ENCODE assay signal across 1 cellular context in the genomic region with DNA sequence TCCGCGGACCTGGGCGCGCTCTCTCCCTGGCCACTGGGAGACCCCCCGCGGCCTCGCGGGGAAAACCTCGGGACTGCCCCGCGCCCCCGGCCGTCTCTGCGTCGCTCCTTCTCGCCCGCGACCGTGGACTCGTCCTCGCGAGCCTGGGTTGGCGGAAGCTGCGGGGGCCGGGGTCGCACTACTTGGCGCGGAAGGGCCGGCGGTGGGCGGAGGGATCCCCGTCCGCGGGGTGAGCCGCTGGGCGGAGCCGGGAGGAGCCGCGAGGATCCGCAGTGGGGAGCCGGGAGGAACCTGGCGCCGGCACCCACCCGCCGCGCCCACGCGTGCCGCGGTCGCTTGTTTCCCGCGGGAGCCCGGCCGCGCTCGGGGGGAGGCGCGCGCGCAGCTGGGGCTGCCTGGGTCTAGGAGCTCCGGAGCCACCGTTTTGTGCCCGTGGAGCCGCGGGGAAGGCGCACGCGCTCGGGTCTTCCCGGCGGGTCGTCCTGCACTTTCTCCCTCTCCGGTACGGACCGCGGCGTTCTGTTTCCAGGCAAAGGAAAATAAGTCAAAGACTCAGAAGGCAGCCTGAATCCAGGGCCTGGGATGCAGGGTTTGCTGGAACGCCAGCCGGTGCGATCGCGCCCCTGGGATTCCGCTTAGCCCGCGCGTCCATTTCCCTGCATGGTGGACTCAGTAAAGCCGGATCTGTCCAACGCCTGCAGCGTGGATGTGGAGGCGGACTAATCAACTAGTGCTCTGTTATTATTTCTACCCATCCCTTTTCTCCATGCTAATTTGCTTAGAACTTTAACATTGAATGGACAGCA.
TF ChIP-seq lines count a peak whose summit lies in the region.

No MANE protein-coding gene starts in this region.

TF ChIP-seq in HepG2, 621 proteins besides CTCF, POLR2A, EP300 and RAD21 (continued from another document and continues in another):
- TF ChIP-seq, protein P1, sequence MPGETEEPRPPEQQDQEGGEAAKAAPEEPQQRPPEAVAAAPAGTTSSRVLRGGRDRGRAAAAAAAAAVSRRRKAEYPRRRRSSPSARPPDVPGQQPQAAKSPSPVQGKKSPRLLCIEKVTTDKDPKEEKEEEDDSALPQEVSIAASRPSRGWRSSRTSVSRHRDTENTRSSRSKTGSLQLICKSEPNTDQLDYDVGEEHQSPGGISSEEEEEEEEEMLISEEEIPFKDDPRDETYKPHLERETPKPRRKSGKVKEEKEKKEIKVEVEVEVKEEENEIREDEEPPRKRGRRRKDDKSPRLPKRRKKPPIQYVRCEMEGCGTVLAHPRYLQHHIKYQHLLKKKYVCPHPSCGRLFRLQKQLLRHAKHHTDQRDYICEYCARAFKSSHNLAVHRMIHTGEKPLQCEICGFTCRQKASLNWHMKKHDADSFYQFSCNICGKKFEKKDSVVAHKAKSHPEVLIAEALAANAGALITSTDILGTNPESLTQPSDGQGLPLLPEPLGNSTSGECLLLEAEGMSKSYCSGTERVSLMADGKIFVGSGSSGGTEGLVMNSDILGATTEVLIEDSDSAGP (CRISPR knock-in tag; IDR thresholded peaks at IDR 0.05; ENCODE audit: borderline replicate concordance), result peak; percentile 63; the same call in 1 of the 2 replicates
- TF ChIP-seq ZNF761 (CRISPR knock-in tag; conservative IDR thresholded peaks at IDR 0.05) (0 out of 2 replicates have a peak, but pooled peaks have one; percentile 49), ZSCAN22 (CRISPR knock-in tag; IDR thresholded peaks at IDR 0.05) (no peak), HNRNPH1 (optimal IDR thresholded peaks at IDR 0.05; ENCODE audit: low read depth, low read length) (peak; percentile 34), NR2F6 (IDR thresholded peaks at IDR 0.05) (no peak), NR2F6 (CRISPR knock-in tag; IDR thresholded peaks at IDR 0.05) (peak; percentile 20; the same call in 1 of the 2 replicates), MTA1 (CRISPR knock-in tag; IDR thresholded peaks at IDR 0.05; ENCODE audit: borderline replicate concordance) (peak; percentile 89; the same call in 1 of the 2 replicates), KAT7 (CRISPR knock-in tag; IDR thresholded peaks at IDR 0.05; ENCODE audit: borderline replicate concordance) (peak; percentile 93; the same call in 1 of the 2 replicates), ZNF768 (CRISPR knock-in tag; IDR thresholded peaks at IDR 0.05) (peak; percentile 79), PAF1 (CRISPR knock-in tag; IDR thresholded peaks at IDR 0.05) (no peak), RXRA (CRISPR knock-in tag; IDR thresholded peaks at IDR 0.05) (peak; percentile 56), THAP11 (CRISPR knock-in tag; IDR thresholded peaks at IDR 0.05) (peak; percentile 54), MXD4 (CRISPR knock-in tag; IDR thresholded peaks at IDR 0.05) (peak; percentile 71), SIX1 (CRISPR knock-in tag; IDR thresholded peaks at IDR 0.05; ENCODE audit: borderline replicate concordance) (no peak), ZNF703 (CRISPR knock-in tag; IDR thresholded peaks at IDR 0.05; ENCODE audit: borderline replicate concordance) (peak; percentile 61; the same call in 1 of the 2 replicates), KMT2B (CRISPR knock-in tag; IDR thresholded peaks at IDR 0.05) (peak; percentile 54; the same call in 1 of the 2 replicates), ZNF446 (CRISPR knock-in tag; IDR thresholded peaks at IDR 0.05) (0 out of 2 replicates have a peak, but pooled peaks have one; percentile 73), ZNF430 (CRISPR knock-in tag; IDR thresholded peaks at IDR 0.05) (peak; percentile 28; the same call in 1 of the 2 replicates), RBFOX2 (IDR thresholded peaks at IDR 0.05; ENCODE audit: low read depth, low read length) (peak; percentile 94), ZNF484 (CRISPR knock-in tag; IDR thresholded peaks at IDR 0.05; ENCODE audit: borderline replicate concordance, low read depth) (no peak), MAFK (conservative IDR thresholded peaks at IDR 0.05 in 1 of 2, IDR thresholded peaks at IDR 0.05 in 1 of 2; ENCODE audit: low read length in 2 of 2) (no peak)
- TF ChIP-seq, protein P2, sequence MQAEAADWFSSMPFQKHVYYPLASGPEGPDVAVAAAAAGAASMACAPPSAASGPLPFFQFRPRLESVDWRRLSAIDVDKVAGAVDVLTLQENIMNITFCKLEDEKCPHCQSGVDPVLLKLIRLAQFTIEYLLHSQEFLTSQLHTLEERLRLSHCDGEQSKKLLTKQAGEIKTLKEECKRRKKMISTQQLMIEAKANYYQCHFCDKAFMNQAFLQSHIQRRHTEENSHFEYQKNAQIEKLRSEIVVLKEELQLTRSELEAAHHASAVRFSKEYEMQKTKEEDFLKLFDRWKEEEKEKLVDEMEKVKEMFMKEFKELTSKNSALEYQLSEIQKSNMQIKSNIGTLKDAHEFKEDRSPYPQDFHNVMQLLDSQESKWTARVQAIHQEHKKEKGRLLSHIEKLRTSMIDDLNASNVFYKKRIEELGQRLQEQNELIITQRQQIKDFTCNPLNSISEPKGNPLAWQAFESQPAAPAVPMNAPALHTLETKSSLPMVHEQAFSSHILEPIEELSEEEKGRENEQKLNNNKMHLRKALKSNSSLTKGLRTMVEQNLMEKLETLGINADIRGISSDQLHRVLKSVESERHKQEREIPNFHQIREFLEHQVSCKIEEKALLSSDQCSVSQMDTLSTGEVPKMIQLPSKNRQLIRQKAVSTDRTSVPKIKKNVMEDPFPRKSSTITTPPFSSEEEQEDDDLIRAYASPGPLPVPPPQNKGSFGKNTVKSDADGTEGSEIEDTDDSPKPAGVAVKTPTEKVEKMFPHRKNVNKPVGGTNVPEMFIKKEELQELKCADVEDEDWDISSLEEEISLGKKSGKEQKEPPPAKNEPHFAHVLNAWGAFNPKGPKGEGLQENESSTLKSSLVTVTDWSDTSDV (CRISPR knock-in tag; IDR thresholded peaks at IDR 0.05), result peak; percentile 89; the same call in 1 of the 2 replicates
- TF ChIP-seq, protein P3, sequence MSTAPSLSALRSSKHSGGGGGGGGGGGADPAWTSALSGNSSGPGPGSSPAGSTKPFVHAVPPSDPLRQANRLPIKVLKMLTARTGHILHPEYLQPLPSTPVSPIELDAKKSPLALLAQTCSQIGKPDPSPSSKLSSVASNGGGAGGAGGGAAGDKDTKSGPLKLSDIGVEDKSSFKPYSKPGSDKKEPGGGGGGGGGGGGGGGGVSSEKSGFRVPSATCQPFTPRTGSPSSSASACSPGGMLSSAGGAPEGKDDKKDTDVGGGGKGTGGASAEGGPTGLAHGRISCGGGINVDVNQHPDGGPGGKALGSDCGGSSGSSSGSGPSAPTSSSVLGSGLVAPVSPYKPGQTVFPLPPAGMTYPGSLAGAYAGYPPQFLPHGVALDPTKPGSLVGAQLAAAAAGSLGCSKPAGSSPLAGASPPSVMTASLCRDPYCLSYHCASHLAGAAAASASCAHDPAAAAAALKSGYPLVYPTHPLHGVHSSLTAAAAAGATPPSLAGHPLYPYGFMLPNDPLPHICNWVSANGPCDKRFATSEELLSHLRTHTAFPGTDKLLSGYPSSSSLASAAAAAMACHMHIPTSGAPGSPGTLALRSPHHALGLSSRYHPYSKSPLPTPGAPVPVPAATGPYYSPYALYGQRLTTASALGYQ (CRISPR knock-in tag; IDR thresholded peaks at IDR 0.05), result peak; percentile 66
- TF ChIP-seq, protein P4, sequence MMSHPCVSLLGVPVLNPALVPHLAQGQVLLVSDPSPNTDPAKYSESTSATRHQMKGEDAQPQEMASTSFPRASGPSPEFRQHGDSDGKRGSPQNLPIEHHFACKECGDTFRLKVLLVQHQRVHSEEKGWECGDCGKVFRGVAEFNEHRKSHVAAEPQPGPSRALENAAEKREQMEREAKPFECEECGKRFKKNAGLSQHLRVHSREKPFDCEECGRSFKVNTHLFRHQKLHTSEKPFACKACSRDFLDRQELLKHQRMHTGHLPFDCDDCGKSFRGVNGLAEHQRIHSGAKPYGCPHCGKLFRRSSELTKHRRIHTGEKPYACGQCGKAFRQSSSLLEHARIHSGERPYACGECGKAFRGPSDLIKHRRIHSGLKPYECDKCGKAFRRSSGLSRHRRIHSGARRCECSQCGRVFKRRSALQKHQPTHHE (CRISPR knock-in tag; IDR thresholded peaks at IDR 0.05; ENCODE audit: borderline replicate concordance), result peak; percentile 47; the same call in 1 of the 2 replicates
- TF ChIP-seq, protein P5, sequence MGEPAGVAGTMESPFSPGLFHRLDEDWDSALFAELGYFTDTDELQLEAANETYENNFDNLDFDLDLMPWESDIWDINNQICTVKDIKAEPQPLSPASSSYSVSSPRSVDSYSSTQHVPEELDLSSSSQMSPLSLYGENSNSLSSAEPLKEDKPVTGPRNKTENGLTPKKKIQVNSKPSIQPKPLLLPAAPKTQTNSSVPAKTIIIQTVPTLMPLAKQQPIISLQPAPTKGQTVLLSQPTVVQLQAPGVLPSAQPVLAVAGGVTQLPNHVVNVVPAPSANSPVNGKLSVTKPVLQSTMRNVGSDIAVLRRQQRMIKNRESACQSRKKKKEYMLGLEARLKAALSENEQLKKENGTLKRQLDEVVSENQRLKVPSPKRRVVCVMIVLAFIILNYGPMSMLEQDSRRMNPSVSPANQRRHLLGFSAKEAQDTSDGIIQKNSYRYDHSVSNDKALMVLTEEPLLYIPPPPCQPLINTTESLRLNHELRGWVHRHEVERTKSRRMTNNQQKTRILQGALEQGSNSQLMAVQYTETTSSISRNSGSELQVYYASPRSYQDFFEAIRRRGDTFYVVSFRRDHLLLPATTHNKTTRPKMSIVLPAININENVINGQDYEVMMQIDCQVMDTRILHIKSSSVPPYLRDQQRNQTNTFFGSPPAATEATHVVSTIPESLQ (CRISPR knock-in tag; conservative IDR thresholded peaks at IDR 0.05), result no peak
- TF ChIP-seq, protein P6, sequence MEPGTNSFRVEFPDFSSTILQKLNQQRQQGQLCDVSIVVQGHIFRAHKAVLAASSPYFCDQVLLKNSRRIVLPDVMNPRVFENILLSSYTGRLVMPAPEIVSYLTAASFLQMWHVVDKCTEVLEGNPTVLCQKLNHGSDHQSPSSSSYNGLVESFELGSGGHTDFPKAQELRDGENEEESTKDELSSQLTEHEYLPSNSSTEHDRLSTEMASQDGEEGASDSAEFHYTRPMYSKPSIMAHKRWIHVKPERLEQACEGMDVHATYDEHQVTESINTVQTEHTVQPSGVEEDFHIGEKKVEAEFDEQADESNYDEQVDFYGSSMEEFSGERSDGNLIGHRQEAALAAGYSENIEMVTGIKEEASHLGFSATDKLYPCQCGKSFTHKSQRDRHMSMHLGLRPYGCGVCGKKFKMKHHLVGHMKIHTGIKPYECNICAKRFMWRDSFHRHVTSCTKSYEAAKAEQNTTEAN (CRISPR knock-in tag; conservative IDR thresholded peaks at IDR 0.05), result peak; percentile 53; the same call in 1 of the 2 replicates
- TF ChIP-seq, protein P7, sequence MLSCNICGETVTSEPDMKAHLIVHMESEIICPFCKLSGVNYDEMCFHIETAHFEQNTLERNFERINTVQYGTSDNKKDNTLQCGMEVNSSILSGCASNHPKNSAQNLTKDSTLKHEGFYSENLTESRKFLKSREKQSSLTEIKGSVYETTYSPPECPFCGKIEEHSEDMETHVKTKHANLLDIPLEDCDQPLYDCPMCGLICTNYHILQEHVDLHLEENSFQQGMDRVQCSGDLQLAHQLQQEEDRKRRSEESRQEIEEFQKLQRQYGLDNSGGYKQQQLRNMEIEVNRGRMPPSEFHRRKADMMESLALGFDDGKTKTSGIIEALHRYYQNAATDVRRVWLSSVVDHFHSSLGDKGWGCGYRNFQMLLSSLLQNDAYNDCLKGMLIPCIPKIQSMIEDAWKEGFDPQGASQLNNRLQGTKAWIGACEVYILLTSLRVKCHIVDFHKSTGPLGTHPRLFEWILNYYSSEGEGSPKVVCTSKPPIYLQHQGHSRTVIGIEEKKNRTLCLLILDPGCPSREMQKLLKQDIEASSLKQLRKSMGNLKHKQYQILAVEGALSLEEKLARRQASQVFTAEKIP (CRISPR knock-in tag; IDR thresholded peaks at IDR 0.05; ENCODE audit: borderline replicate concordance), result no peak
- TF ChIP-seq, protein P8, sequence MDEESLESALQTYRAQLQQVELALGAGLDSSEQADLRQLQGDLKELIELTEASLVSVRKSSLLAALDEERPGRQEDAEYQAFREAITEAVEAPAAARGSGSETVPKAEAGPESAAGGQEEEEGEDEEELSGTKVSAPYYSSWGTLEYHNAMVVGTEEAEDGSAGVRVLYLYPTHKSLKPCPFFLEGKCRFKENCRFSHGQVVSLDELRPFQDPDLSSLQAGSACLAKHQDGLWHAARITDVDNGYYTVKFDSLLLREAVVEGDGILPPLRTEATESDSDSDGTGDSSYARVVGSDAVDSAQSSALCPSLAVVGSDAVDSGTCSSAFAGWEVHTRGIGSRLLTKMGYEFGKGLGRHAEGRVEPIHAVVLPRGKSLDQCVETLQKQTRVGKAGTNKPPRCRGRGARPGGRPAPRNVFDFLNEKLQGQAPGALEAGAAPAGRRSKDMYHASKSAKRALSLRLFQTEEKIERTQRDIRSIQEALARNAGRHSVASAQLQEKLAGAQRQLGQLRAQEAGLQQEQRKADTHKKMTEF (CRISPR knock-in tag; IDR thresholded peaks at IDR 0.05), result peak; percentile 84; the same call in 1 of the 2 replicates
- TF ChIP-seq, protein P9, sequence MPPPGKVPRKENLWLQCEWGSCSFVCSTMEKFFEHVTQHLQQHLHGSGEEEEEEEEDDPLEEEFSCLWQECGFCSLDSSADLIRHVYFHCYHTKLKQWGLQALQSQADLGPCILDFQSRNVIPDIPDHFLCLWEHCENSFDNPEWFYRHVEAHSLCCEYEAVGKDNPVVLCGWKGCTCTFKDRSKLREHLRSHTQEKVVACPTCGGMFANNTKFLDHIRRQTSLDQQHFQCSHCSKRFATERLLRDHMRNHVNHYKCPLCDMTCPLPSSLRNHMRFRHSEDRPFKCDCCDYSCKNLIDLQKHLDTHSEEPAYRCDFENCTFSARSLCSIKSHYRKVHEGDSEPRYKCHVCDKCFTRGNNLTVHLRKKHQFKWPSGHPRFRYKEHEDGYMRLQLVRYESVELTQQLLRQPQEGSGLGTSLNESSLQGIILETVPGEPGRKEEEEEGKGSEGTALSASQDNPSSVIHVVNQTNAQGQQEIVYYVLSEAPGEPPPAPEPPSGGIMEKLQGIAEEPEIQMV (CRISPR knock-in tag; IDR thresholded peaks at IDR 0.05; ENCODE audit: low read depth), result peak; percentile 88; the same call in 1 of the 2 replicates
- TF ChIP-seq, protein P10, sequence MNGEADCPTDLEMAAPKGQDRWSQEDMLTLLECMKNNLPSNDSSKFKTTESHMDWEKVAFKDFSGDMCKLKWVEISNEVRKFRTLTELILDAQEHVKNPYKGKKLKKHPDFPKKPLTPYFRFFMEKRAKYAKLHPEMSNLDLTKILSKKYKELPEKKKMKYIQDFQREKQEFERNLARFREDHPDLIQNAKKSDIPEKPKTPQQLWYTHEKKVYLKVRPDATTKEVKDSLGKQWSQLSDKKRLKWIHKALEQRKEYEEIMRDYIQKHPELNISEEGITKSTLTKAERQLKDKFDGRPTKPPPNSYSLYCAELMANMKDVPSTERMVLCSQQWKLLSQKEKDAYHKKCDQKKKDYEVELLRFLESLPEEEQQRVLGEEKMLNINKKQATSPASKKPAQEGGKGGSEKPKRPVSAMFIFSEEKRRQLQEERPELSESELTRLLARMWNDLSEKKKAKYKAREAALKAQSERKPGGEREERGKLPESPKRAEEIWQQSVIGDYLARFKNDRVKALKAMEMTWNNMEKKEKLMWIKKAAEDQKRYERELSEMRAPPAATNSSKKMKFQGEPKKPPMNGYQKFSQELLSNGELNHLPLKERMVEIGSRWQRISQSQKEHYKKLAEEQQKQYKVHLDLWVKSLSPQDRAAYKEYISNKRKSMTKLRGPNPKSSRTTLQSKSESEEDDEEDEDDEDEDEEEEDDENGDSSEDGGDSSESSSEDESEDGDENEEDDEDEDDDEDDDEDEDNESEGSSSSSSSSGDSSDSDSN (CRISPR knock-in tag; IDR thresholded peaks at IDR 0.05), result peak; percentile 92
- TF ChIP-seq, protein P11, sequence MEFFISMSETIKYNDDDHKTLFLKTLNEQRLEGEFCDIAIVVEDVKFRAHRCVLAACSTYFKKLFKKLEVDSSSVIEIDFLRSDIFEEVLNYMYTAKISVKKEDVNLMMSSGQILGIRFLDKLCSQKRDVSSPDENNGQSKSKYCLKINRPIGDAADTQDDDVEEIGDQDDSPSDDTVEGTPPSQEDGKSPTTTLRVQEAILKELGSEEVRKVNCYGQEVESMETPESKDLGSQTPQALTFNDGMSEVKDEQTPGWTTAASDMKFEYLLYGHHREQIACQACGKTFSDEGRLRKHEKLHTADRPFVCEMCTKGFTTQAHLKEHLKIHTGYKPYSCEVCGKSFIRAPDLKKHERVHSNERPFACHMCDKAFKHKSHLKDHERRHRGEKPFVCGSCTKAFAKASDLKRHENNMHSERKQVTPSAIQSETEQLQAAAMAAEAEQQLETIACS (CRISPR knock-in tag; IDR thresholded peaks at IDR 0.05), result peak; percentile 56; the same call in 1 of the 2 replicates
